8 cellular contexts compared by ENCODE assay signal in genomic region chr9:110626109-110626829, GRCh38. TPM values are rescaled to one million over a fixed set of nuclear protein-coding genes. Genes with fewer than 3 reads are reported as not detected.
DNase-seq lines count a peak whose midpoint lies in the region; ATAC-seq and TF ChIP-seq lines count a peak whose summit lies in the region.

No MANE protein-coding gene starts in this region.

- H3K9ac ChIP-seq in endodermal cell (ENCODE audit: extremely low read depth, low read length, poor library complexity, severe bottlenecking) (no peak overlapping the region), H9 (ENCODE audit: extremely low read depth, insufficient read length, low read length) (no peak overlapping the region)

- no peaks in the 10 kb centered on the region for H3K23me2 ChIP-seq in H9 (ENCODE audit: insufficient read length, low read depth, low read length, poor library complexity, severe bottlenecking)

- H3K4me1 Mint-ChIP-seq in endodermal cell (peaks cover 12% of the 10 kb centered on the region), H9 (peaks cover 8% of the 10 kb centered on the region in 2 experiments)

- no peak overlapping the region for H2AFZ ChIP-seq in H9 (ENCODE audit: low read length)

- no peak overlapping the region for H4K5ac ChIP-seq in H9 (ENCODE audit: insufficient read length, low read depth, low read length)

- H3K27me3 Mint-ChIP-seq in endodermal cell (ENCODE audit: insufficient read depth) (no peaks in the 10 kb centered on the region), H9 (ENCODE audit: low read depth) (no peaks in the 10 kb centered on the region)

- peak; percentile 79 for ATAC-seq in GM19467 (IDR thresholded peaks at IDR 0.05; ENCODE audit: unreplicated experiment)
- peak; percentile 98 for ATAC-seq in HG03442 (IDR thresholded peaks at IDR 0.05; ENCODE audit: unreplicated experiment)
- no peak for ATAC-seq in SK-N-SH treated with all-trans-retinoic acid at 6 μM for 48 hours

- H3K4ac ChIP-seq in H9 (ENCODE audit: low read depth, low read length): no peak overlapping the region

- H2BK5ac ChIP-seq in H9 (ENCODE audit: insufficient read length, low read length): no peak overlapping the region

- WGBS in endodermal cell (ENCODE audit: insufficient coverage in 1 of 2, insufficient read length in 1 of 2), 2 experiments: 81 to 85% methylated on average over 6 to 9 of the region's 9 CpGs
- no CpG with 5 or more reads among the region's 9 CpGs for WGBS in H9 (ENCODE audit: extremely low coverage, insufficient read length, low lambda C conversion rate)

- no peaks in the 10 kb centered on the region for H3K36me3 ChIP-seq in endodermal cell (ENCODE audit: control insufficient read depth, insufficient read depth, low read length)

- H2BK120ac ChIP-seq in H9 (ENCODE audit: low read depth, low read length, poor library complexity, severe bottlenecking): no peak overlapping the region

- H3K79me2 ChIP-seq in H9 (ENCODE audit: insufficient read depth, low read length): no peaks in the 10 kb centered on the region

- H2AK5ac ChIP-seq in H9 (ENCODE audit: insufficient read length, low read length): no peak overlapping the region

- no peak overlapping the region for H2BK15ac ChIP-seq in H9 (ENCODE audit: low read depth, low read length)

- no peak overlapping the region for H3T11ph ChIP-seq in H9 (ENCODE audit: low read length)

- H3K4me1 ChIP-seq in endodermal cell (ENCODE audit: control insufficient read depth, insufficient read depth, low read length) (peaks cover 4% of the 10 kb centered on the region), H9 (ENCODE audit: insufficient read depth, low read length) (peaks cover 2% of the 10 kb centered on the region; the same call in 1 of the 2 replicates)

- no peak overlapping the region for H3K4me2 ChIP-seq in H9 (ENCODE audit: insufficient read depth, insufficient read length, low read length)

- H3K27me3 ChIP-seq in endodermal cell (ENCODE audit: control insufficient read depth, insufficient read depth, low read length, poor library complexity, severe bottlenecking) (no peaks in the 10 kb centered on the region), H9 (ENCODE audit: insufficient read depth, low read length) (no peaks in the 10 kb centered on the region)

- H3K4me3 Mint-ChIP-seq in endodermal cell (no peak overlapping the region), H9 (no peak overlapping the region)

- TF ChIP-seq CTCF in endodermal cell (conservative IDR thresholded peaks at IDR 0.05) (no peak), H9 (conservative IDR thresholded peaks at IDR 0.05) (no peak)

- H3K36me3 Mint-ChIP-seq in endodermal cell (ENCODE audit: low read depth) (no peaks in the 10 kb centered on the region), H9 (ENCODE audit: insufficient read depth in 1 of 3, low read depth in 3 of 3) (no peaks in the 10 kb centered on the region; a peak in 1 of 7 replicates)

- no peak overlapping the region for H3K4me3 ChIP-seq in endodermal cell (ENCODE audit: low read length)

- no peak overlapping the region for H2BK12ac ChIP-seq in H9 (ENCODE audit: insufficient read length, low read depth, low read length)

- H3K9me3 ChIP-seq in endodermal cell (ENCODE audit: control insufficient read depth, low read length) (no peaks in the 10 kb centered on the region), H9 (ENCODE audit: control insufficient read depth, low read depth, low read length) (no peaks in the 10 kb centered on the region)

- no peak overlapping the region for H4K8ac ChIP-seq in H9 (replicated peaks; ENCODE audit: insufficient read length, low read depth, low read length)

- H2BK20ac ChIP-seq in H9 (ENCODE audit: low read depth, low read length, poor library complexity, severe bottlenecking): no peak overlapping the region

- no peaks in the 10 kb centered on the region for H4K20me1 ChIP-seq in H9 (ENCODE audit: control insufficient read depth, insufficient read depth, insufficient read length)

- no peak overlapping the region for H3K14ac ChIP-seq in H9 (ENCODE audit: insufficient read depth, low read length)

- DNase-seq in Caki2 (ENCODE audit: low read depth): peak; percentile 36
- no peak for DNase-seq in endodermal cell
- no peak for DNase-seq in NCI-H1417 treated with DMSO at 0.1 percent for 48 hours (lab: John Stamatoyannopoulos, UW)
- no peak for DNase-seq in H9
- no peak for DNase-seq in midbrain (lab: John Stamatoyannopoulos, UW)

- H4K91ac ChIP-seq in H9 (ENCODE audit: insufficient read length, low read depth, low read length): no peak overlapping the region

- H3K56ac ChIP-seq in H9 (ENCODE audit: insufficient read length, low read depth, low read length): no peak overlapping the region

- H3K23ac ChIP-seq in H9 (ENCODE audit: insufficient read length, low read depth, low read length): no peak overlapping the region

- H3K9me3 Mint-ChIP-seq in endodermal cell (peaks cover 2% of the 10 kb centered on the region), H9 (no peaks in the 10 kb centered on the region; a peak in 1 of 5 replicates)

- H3K27ac ChIP-seq in endodermal cell (ENCODE audit: low read depth, low read length): no peak overlapping the region
- no peak overlapping the region for H3K27ac ChIP-seq in H9 (ENCODE audit: insufficient read length, low read depth, low read length)

- in situ Hi-C loops in Caki2 (cut with HindIII; ENCODE audit: low pct_unique_long_range_greater_than_20kb, low sequenced_read_pairs): no loop called here

- H3K27ac Mint-ChIP-seq in endodermal cell (peak overlapping the region; percentile 56), H9 (no peak overlapping the region; a peak in 1 of 7 replicates)

- H3K18ac ChIP-seq in H9 (ENCODE audit: insufficient read length, low read depth, low read length): no peak overlapping the region

- no peaks in the 10 kb centered on the region for H3K79me1 ChIP-seq in H9 (ENCODE audit: insufficient read depth, low read depth, low read length, poor library complexity, severe bottlenecking)

TF ChIP-seq in SK-N-SH treated with all-trans-retinoic acid at 6 μM for 48 hours, 23 proteins besides CTCF, POLR2A, EP300 and RAD21:
- TF ChIP-seq TOX (CRISPR knock-in tag; IDR thresholded peaks at IDR 0.05; ENCODE audit: borderline replicate concordance) (no peak), ZNF8 (CRISPR knock-in tag; IDR thresholded peaks at IDR 0.05) (no peak), TSHZ2 (CRISPR knock-in tag; IDR thresholded peaks at IDR 0.05) (no peak), ZNF565 (CRISPR knock-in tag; conservative IDR thresholded peaks at IDR 0.05; ENCODE audit: low read depth) (no peak), CSDC2 (CRISPR knock-in tag; IDR thresholded peaks at IDR 0.05) (no peak), ESRRG (CRISPR knock-in tag; IDR thresholded peaks at IDR 0.05) (no peak), BACH2 (CRISPR knock-in tag; IDR thresholded peaks at IDR 0.05; ENCODE audit: borderline replicate concordance) (no peak)
- TF ChIP-seq, protein P1, sequence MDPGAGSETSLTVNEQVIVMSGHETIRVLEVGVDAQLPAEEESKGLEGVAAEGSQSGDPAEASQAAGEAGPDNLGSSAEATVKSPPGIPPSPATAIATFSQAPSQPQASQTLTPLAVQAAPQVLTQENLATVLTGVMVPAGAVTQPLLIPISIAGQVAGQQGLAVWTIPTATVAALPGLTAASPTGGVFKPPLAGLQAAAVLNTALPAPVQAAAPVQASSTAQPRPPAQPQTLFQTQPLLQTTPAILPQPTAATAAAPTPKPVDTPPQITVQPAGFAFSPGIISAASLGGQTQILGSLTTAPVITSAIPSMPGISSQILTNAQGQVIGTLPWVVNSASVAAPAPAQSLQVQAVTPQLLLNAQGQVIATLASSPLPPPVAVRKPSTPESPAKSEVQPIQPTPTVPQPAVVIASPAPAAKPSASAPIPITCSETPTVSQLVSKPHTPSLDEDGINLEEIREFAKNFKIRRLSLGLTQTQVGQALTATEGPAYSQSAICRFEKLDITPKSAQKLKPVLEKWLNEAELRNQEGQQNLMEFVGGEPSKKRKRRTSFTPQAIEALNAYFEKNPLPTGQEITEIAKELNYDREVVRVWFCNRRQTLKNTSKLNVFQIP (CRISPR knock-in tag; IDR thresholded peaks at IDR 0.05; ENCODE audit: borderline replicate concordance, low read depth): no peak

RNA-seq across cellular contexts. Expression of gene MUSK, which starts 42.3 kb away (rescaled TPM):
- total RNA-seq in Caki2 (2014; rRNA removed; shearing (Covaris generic); ENCODE audit: low replicate concordance): not detected in 2 replicates
- not detected for total RNA-seq in endodermal cell
- polyA plus RNA-seq in endodermal cell (2013, experiment 1 of 2): not detected
- not detected for polyA plus RNA-seq in endodermal cell (2013, experiment 2 of 2)
- total RNA-seq in H9 (2021): not detected in 2 replicates

RNA-seq across cellular contexts. Expression of gene SVEP1, which starts 46.7 kb away (rescaled TPM):
- 1.8 and 3.2 TPM in 2 replicates for total RNA-seq in Caki2 (2014; rRNA removed; shearing (Covaris generic); ENCODE audit: low replicate concordance)
- total RNA-seq in endodermal cell (under 1 TPM; 0.44 to 0.46 TPM), H9 (2021) (0.17 and 0.24 TPM in 2 replicates)
- 1.0 TPM for polyA plus RNA-seq in endodermal cell (2013, experiment 1 of 2)
- polyA plus RNA-seq in endodermal cell (2013, experiment 2 of 2): 0.83 TPM
